In the genomic region with DNA sequence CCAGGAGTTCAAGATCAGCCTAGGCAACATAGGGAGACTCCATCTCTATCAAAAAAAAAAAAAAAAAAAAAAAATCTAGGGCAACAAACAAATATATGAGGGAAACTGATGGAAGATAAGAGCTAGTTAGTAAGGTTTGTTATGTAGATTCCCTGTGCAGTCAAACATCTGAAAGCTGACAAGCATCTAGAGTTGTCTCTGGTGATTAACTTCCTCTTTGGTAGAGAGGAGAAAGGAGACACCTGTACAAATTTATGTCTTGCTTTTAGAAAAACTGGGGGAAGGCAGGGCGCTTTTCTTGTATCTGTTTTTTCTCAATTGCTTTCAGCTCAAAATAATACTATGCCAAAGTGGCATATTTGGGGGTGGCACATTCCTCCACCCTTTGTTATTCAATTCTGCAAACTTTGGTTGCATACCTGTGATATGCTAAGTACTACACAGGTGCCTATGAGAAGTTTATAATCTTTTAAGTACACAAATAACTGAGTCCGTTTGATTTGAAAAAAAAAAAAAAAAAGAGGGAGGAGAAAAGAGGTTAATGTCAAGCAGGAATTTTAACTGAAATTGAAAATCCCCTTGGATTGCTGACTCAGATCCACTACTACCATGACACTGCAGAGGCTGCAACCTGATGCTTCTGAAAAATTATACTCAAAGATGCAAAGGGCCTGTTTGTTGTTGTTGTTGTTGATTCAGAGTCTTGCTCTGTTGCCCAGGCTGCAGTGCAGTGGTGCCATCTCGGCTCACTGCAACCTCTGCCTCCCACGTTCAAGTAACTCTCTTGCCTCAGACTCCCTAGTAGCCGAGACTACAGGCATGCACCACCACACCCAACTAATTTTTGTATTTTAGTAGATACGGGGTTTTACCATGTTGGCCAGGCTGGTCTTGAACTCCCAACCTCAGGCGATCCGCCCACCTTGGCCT, we compare ENCODE assay signal across 22 cellular contexts.
A peak's percentile ranks its signal among the peaks of the same experiment; 100 is the strongest.
DNase-seq lines count a peak whose midpoint lies in the region; FAIRE-seq and TF ChIP-seq lines count a peak whose summit lies in the region.
"Had no signal": no experiment of that assay in that cellular context is flagged by ENCODE, and none has a peak within 500 bp of the region (broad histone marks: within the 10 kb centered on the region; RNA-seq: fewer than 3 reads in every experiment).

No MANE protein-coding gene starts in this region.

- H3K27me3 ChIP-seq in HAP-1 (ENCODE audit: low read depth), result no peaks in the 10 kb centered on the region
- H3K27me3 ChIP-seq: MG63 had no signal

- TF ChIP-seq CTCF in HFFc6 (IDR thresholded peaks at IDR 0.05), result no peak

- H3K27ac Mint-ChIP-seq in HFFc6, result no peak overlapping the region
- H3K27ac Mint-ChIP-seq: B cell; CD8-positive, alpha-beta T cell had no signal

- in situ Hi-C loops in HAP-1 (cut with MboI; ENCODE audit: low sequenced_read_pairs), result no loop called here

- no peak for FAIRE-seq in GM19239 (lab: Jason Lieb, UNC)
- FAIRE-seq: GM12878, RCC 7860 had no signal

- no peak overlapping the region for H3K4me3 Mint-ChIP-seq in HFFc6
- H3K4me3 Mint-ChIP-seq: B cell; CD8-positive, alpha-beta T cell had no signal

- no peaks in the 10 kb centered on the region for H3K4me1 Mint-ChIP-seq in HFFc6 (ENCODE audit: low read depth)
- H3K4me1 Mint-ChIP-seq: B cell had no signal

- no peaks in the 10 kb centered on the region for H3K9me3 ChIP-seq in HAP-1
- H3K9me3 ChIP-seq: Caco-2, MG63 had no signal

- no peaks in the 10 kb centered on the region for H3K36me3 Mint-ChIP-seq in HFFc6 (ENCODE audit: low read depth)
- H3K36me3 Mint-ChIP-seq: CD8-positive, alpha-beta T cell had no signal

- peaks cover 8% of the 10 kb centered on the region for H3K9me3 Mint-ChIP-seq in HFFc6

- no peaks in the 10 kb centered on the region for H3K36me3 ChIP-seq in HAP-1 (replicated peaks)
- H3K36me3 ChIP-seq: MG63 had no signal

- DNase-seq in HAP-1 (ENCODE audit: low spot score in 2 of 2), result peak; percentile 11 to 19
- peak; percentile 44 for DNase-seq in SK-N-DZ (ENCODE audit: low spot score)
- peak; percentile 48 for DNase-seq in left kidney (ENCODE audit: low read depth, low spot score)
- no peak for DNase-seq in HFFc6
- no peak for DNase-seq in A172 (ENCODE audit: low spot score)
- no peak for DNase-seq in GM19239 (ENCODE audit: insufficient read length, low spot score)
- no peak for DNase-seq in LoVo (ENCODE audit: low spot score)
- DNase-seq: Caco-2; CD8-positive, alpha-beta T cell; GDM1; KBM-7; MG63; NCI-H1105 treated with DMSO at 0.1 percent for 48 hours; NCI-H146; NCI-H1930; NCI-H2107; NCI-H446; NCI-H524 treated with DMSO at 0.1 percent for 48 hours; NCI-H774 had no signal

- H3K4me3 ChIP-seq in HAP-1, result no peak overlapping the region
- H3K4me3 ChIP-seq: GM12878, MG63 had no signal

- H3K27me3 Mint-ChIP-seq in HFFc6 (ENCODE audit: insufficient read depth), result no peaks in the 10 kb centered on the region
- H3K27me3 Mint-ChIP-seq: B cell had no signal

- H3K4me1 ChIP-seq in HAP-1, result peaks cover 7% of the 10 kb centered on the region

Comparison
In these comparisons a context has a peak if more than half of its experiments do, and no peak if none do; other contexts are left out.
1. DNase-seq: peak in HAP-1 (2 of 2), SK-N-DZ (single experiment) and left kidney (single experiment); none in HFFc6 (single experiment), A172 (single experiment), GM19239 (single experiment) and LoVo (single experiment).